Comparison of ENCODE assay signal across 1 cellular context in genomic region chr12:121417847-121418246, GRCh38.
TF ChIP-seq lines count a peak whose summit lies in the region.

No MANE protein-coding gene starts in this region.

TF ChIP-seq in GM23338, 12 proteins besides CTCF, POLR2A, EP300 and RAD21 (continued from another document):
- TF ChIP-seq ZNF462 (CRISPR knock-in tag; IDR thresholded peaks at IDR 0.05) (no peak), POLR2AphosphoS5 (IDR thresholded peaks at IDR 0.05; ENCODE audit: low read depth) (no peak), ETS1 (IDR thresholded peaks at IDR 0.05) (no peak)
